Comparison of ENCODE assay signal across 9 cellular contexts in the genomic region with DNA sequence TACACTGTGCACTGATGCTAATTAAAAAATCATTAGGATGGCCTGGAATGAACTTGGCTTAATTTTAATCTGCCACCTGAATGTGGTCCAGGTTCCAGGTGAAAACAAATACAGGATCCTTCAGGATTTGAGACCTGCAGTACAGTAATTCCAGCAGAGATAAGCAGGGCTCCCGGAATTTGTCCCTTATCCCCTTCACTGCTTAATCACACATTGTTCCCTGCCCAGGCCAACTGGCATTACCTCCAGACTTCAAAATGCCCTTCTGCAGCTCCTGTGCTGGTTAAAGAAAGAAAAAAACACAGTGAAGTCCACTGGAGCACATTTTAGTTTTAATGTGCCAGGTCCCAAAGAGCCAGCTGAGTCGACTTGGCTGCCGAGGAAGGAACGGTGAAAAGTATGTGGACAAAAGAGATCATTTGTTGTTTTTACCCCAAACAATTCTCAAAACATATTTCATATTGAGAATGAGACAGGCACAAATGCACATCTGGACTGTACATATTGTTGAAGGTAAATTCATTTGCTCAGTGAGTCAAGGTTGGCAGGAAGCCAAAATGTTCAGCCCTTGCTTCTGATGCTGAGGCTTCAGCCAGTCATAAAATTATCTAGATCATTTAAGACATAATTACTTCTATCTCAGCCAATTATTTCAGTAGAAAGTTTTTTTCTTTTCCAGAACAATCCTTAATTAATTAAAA. TPM values are rescaled to one million over a fixed set of nuclear protein-coding genes. Genes with fewer than 3 reads are reported as not detected.
A peak's percentile ranks its signal among the peaks of the same experiment; 100 is the strongest.
DNase-seq lines count a peak whose midpoint lies in the region; ATAC-seq, FAIRE-seq and TF ChIP-seq lines count a peak whose summit lies in the region.
"Had no signal": no experiment of that assay in that cellular context is flagged by ENCODE, and none has a peak within 500 bp of the region (broad histone marks: within the 10 kb centered on the region; RNA-seq: fewer than 3 reads in every experiment).

No MANE protein-coding gene starts in this region.

- H3K4me3 Mint-ChIP-seq in brain: peak overlapping the region in 1 of 5 experiments; percentile 63
- H3K4me3 Mint-ChIP-seq: memory B cell had no signal

- FAIRE-seq in pancreas (lab: Jason Lieb, UNC): no peak

- WGBS in pancreas, 2 donors: 8 to 15% methylated on average over 4 of the region's 4 CpGs

- H3K4me1 ChIP-seq in pancreas: peaks cover 0 to 18% (median 0%) of the 10 kb centered on the region in 3 donors

- H3K36me3 ChIP-seq in pancreas: no peaks in the 10 kb centered on the region

- H3K27ac ChIP-seq in pancreas: peak overlapping the region in 2 of 4 donors; percentile 27 to 34

- H3K27ac Mint-ChIP-seq in brain: peak overlapping the region in 3 of 5 experiments; percentile 31 to 91 (median 80)
- H3K27ac Mint-ChIP-seq: memory B cell had no signal

- H3K9me3 ChIP-seq in pancreas: no peaks in the 10 kb centered on the region

- intact Hi-C loops in pancreas (cut with DNase I): no loop called here

- no peaks in the 10 kb centered on the region for H3K36me3 Mint-ChIP-seq in brain
- H3K36me3 Mint-ChIP-seq: memory B cell had no signal

- H3K4me3 ChIP-seq in pancreas: no peak overlapping the region

- H3K27me3 Mint-ChIP-seq in brain: no peaks in the 10 kb centered on the region
- H3K27me3 Mint-ChIP-seq: memory B cell had no signal

- H3K27me3 ChIP-seq in pancreas: no peaks in the 10 kb centered on the region

- DNase-seq in GM03348 (ENCODE audit: low spot score) (peak; percentile 49), NCI-H2171 (lab: John Stamatoyannopoulos, UW) (peak; percentile 74), pancreas (peak in 4 of 6 donors; percentile 33 to 50 (median 36)), GM19240 (ENCODE audit: insufficient read length, low spot score) (no peak), GDM1 (lab: John Stamatoyannopoulos, UW) (no peak), mucosa of gallbladder (ENCODE audit: low spot score) (no peak)

- no peaks in the 10 kb centered on the region for H3K9me3 Mint-ChIP-seq in brain
- H3K9me3 Mint-ChIP-seq: memory B cell had no signal

- TF ChIP-seq CTCF in brain (conservative IDR thresholded peaks at IDR 0.05) (no peak), pancreas (IDR thresholded peaks at IDR 0.05) (no peak)

- peaks cover 35% of the 10 kb centered on the region for H3K4me1 Mint-ChIP-seq in brain

- ATAC-seq in pancreas: peak; percentile 60 to 88 (median 66)
- ATAC-seq in GM21526 (IDR thresholded peaks at IDR 0.05; ENCODE audit: low FRiP score, unreplicated experiment): no peak

RNA-seq across cellular contexts. Expression of a gene that starts 28.4 kb away (rescaled TPM):
- polyA plus RNA-seq in brain (ENCODE audit: insufficient read depth, low read depth, low replicate concordance): 47.3 TPM
- total RNA-seq in pancreas: 10 to 100 TPM in 5 of 6 donors, 1 to 10 TPM in 1; 9.7 to 22.3 (median 11.0) TPM
- 10 to 100 TPM in 1 of 2 donors, 1 to 10 TPM in 1; 9.0 to 22.7 TPM for polyA plus RNA-seq in pancreas
- 39.3 TPM for total RNA-seq in mucosa of gallbladder

Comparison
In these comparisons a context has a peak if more than half of its experiments do, and no peak if none do; other contexts are left out.
1. DNase-seq: peak in GM03348 (single experiment), NCI-H2171 (single experiment) and pancreas (4 of 6); none in GM19240 (single experiment), GDM1 (single experiment) and mucosa of gallbladder (single experiment).